15 cellular contexts compared by ENCODE assay signal in the genomic region with DNA sequence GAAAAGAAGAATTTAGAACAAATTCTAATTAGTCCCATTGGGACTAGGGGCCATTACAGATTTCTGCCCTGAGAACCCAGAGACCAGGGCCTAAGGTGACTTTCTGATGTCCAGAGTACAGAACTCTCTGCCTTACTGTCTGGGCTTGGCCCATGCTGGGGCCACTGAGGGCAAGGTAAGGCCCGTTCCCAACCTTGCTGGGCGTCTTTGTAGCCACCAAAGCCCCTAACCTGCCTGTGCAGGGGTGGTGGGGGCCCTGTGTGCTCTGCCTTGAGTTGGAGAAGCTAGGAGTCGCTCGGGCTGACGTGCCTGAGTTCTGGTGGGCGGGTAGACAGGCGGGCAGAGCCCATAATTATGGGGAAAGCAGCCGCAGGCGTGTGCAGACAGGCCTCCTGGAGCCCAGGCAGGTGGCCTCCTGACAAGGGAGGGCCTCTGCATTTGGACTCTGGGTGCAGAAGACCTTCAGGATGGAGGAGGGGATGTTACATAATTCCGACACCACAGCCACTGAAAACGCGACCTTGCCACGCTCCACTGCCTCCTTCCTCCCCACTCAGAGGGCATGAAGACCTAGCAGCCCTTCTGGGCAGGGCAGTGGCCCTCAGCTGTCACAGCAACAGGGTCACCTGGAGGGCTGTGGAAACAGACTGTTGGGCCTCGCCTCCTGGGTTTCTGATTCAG.
DNase-seq lines count a peak whose midpoint lies in the region; ATAC-seq, FAIRE-seq and TF ChIP-seq lines count a peak whose summit lies in the region.
"Had no signal": no experiment of that assay in that cellular context is flagged by ENCODE, and none has a peak within 500 bp of the region (broad histone marks: within the 10 kb centered on the region; RNA-seq: fewer than 3 reads in every experiment).

No MANE protein-coding gene starts in this region.

- TF ChIP-seq CTCF in keratinocyte (optimal IDR thresholded peaks at IDR 0.05 in 1 of 3, IDR thresholded peaks at IDR 0.05 in 1 of 3, conservative IDR thresholded peaks at IDR 0.05 in 1 of 3; ENCODE audit: extremely low read depth in 1 of 3, insufficient read depth in 2 of 3, low read length in 3 of 3) (no peak), osteocyte (IDR thresholded peaks at IDR 0.05) (no peak), heart right ventricle (IDR thresholded peaks at IDR 0.05) (no peak)

- ATAC-seq in HG02798 (IDR thresholded peaks at IDR 0.05; ENCODE audit: poor library complexity, unreplicated experiment) (peak; percentile 57), GM21619 (IDR thresholded peaks at IDR 0.05; ENCODE audit: unreplicated experiment) (no peak), heart right ventricle (no peak)

- no peak overlapping the region for H3K27ac Mint-ChIP-seq in osteocyte (ENCODE audit: unreplicated experiment)
- H3K27ac Mint-ChIP-seq: activated CD4-positive, alpha-beta memory T cell treated with anti-CD3 and anti-CD28 coated beads, Interleukin-2, amount 10 ng/mL, durations not matched to agents 7 days and 5 days; activated naive CD8-positive, alpha-beta T cell treated with anti-CD3 and anti-CD28 coated beads, Interleukin-2, amount 10 ng/mL, durations not matched to agents 7 days and 5 days; dendritic cell treated with granulocyte-macrophage colony-stimulating factor and Interleukin-4, amounts not matched to agents 40 ng/mL and 50 ng/mL, for 4 days had no signal

- peaks cover 11 to 50% (median 38%) of the 10 kb centered on the region in 10 experiments for H3K4me1 ChIP-seq in BLaER1 treated with 17β-estradiol and CSF1 and Interleukin-3, amounts not matched to agents 10 nM and 100 nM
- H3K4me1 ChIP-seq in keratinocyte (ENCODE audit: control insufficient read depth, extremely low read depth, insufficient read depth, low read length) = peaks cover 32% of the 10 kb centered on the region
- H3K4me1 ChIP-seq in heart right ventricle = peaks cover 0 to 7% (median 0%) of the 10 kb centered on the region in 9 donors

- FAIRE-seq in keratinocyte (lab: Jason Lieb, UNC) = peak; percentile 17

- no peaks in the 10 kb centered on the region for H3K27me3 Mint-ChIP-seq in osteocyte (ENCODE audit: unreplicated experiment)

- peak overlapping the region in 7 of 11 experiments; percentile 5 to 52 (median 40); a peak in 11 of 22 replicates for H3K9ac ChIP-seq in BLaER1 treated with 17β-estradiol and CSF1 and Interleukin-3, amounts not matched to agents 10 nM and 100 nM
- peak overlapping the region; percentile 62 for H3K9ac ChIP-seq in keratinocyte (ENCODE audit: control insufficient read depth, extremely low read depth, insufficient read depth, low read length)

- H3K27ac ChIP-seq in BLaER1 treated with 17β-estradiol and CSF1 and Interleukin-3, amounts not matched to agents 10 nM and 100 nM = peak overlapping the region in 7 of 11 experiments; percentile 36 to 71 (median 62); a peak in 14 of 22 replicates
- peak overlapping the region; percentile 66 for H3K27ac ChIP-seq in keratinocyte (ENCODE audit: control insufficient read depth, insufficient read depth, low read length)
- H3K27ac ChIP-seq in heart right ventricle = no peak overlapping the region
- H3K27ac ChIP-seq: left ventricle myocardium inferior, ovary had no signal

- intact Hi-C loops in heart right ventricle (cut with DNase I) = loop anchor here in 2 of 10 donors (2.0 to 10.0 kb wide), 2 partner anchors 113 to 129 kb away; no protein-coding TSS in a partner anchor

- H3K4me1 Mint-ChIP-seq in osteocyte (ENCODE audit: unreplicated experiment) = peaks cover 38% of the 10 kb centered on the region
- H3K4me1 Mint-ChIP-seq: activated CD4-positive, alpha-beta memory T cell treated with anti-CD3 and anti-CD28 coated beads, Interleukin-2, amount 10 ng/mL, durations not matched to agents 7 days and 5 days; activated naive CD8-positive, alpha-beta T cell treated with anti-CD3 and anti-CD28 coated beads, Interleukin-2, amount 10 ng/mL, durations not matched to agents 7 days and 5 days had no signal

- H3K4me2 ChIP-seq in BLaER1 treated with 17β-estradiol and CSF1 and Interleukin-3, amounts not matched to agents 10 nM and 100 nM = peak overlapping the region; percentile 73 to 86 (median 82)
- H3K4me2 ChIP-seq in keratinocyte (ENCODE audit: control insufficient read depth, extremely low read depth, insufficient read depth, low read depth, low read length) = peak overlapping the region; percentile 66

- no peaks in the 10 kb centered on the region for H3K27me3 ChIP-seq in BLaER1 treated with 17β-estradiol and CSF1 and Interleukin-3, amounts not matched to agents 10 nM and 100 nM
- H3K27me3 ChIP-seq in keratinocyte (ENCODE audit: control insufficient read depth, extremely low read depth, insufficient read depth, low read length) (no peaks in the 10 kb centered on the region), heart right ventricle (no peaks in the 10 kb centered on the region)
- H3K27me3 ChIP-seq: ovary had no signal

- dilution Hi-C loops in keratinocyte (cut with MboI; ENCODE audit: extremely low pct_ligation_motif_present, low sequenced_read_pairs) = no loop called here

- H3K79me2 ChIP-seq in keratinocyte (ENCODE audit: control insufficient read depth, insufficient read depth, low read length) = no peaks in the 10 kb centered on the region

- H3K36me3 Mint-ChIP-seq in osteocyte (ENCODE audit: unreplicated experiment) = no peaks in the 10 kb centered on the region
- H3K36me3 Mint-ChIP-seq: activated naive CD8-positive, alpha-beta T cell treated with anti-CD3 and anti-CD28 coated beads, Interleukin-2, amount 10 ng/mL, durations not matched to agents 7 days and 5 days had no signal

- WGBS in heart right ventricle, 2 donors = 90 to 92% methylated on average over 14 of the region's 14 CpGs

- no peaks in the 10 kb centered on the region for H3K9me3 ChIP-seq in BLaER1 treated with 17β-estradiol and CSF1 and Interleukin-3, amounts not matched to agents 10 nM and 100 nM (replicated peaks in 1 of 11)
- H3K9me3 ChIP-seq in keratinocyte (ENCODE audit: control insufficient read depth, low read depth, low read length) (no peaks in the 10 kb centered on the region), heart right ventricle (no peaks in the 10 kb centered on the region)
- H3K9me3 ChIP-seq: left ventricle myocardium inferior, ovary had no signal

- DNase-seq in NCI-H526 (lab: John Stamatoyannopoulos, UW) (peak; percentile 86 to 96), keratinocyte (ENCODE audit: low read depth, low spot score) (peak; percentile 52), osteocyte (ENCODE audit: extremely low spot score, unreplicated experiment) (no peak), heart right ventricle (no peak)
- DNase-seq in effector CD8-positive, alpha-beta T cell (lab: John Stamatoyannopoulos, UW) = no peak
- DNase-seq: activated CD4-positive, alpha-beta memory T cell treated with anti-CD3 and anti-CD28 coated beads, Interleukin-2, amount 10 ng/mL, durations not matched to agents 7 days and 5 days; activated naive CD8-positive, alpha-beta T cell treated with anti-CD3 and anti-CD28 coated beads, Interleukin-2, amount 10 ng/mL, durations not matched to agents 7 days and 5 days; left ventricle myocardium inferior; ovary; stimulated activated CD4-positive, alpha-beta T cell treated with anti-CD3 and anti-CD28 coated beads, Interleukin-4, amount 100 ng/mL, for 4 hours; T-helper 1 cell had no signal

- H3K4me3 ChIP-seq in BLaER1 treated with 17β-estradiol and CSF1 and Interleukin-3, amounts not matched to agents 10 nM and 100 nM = peak overlapping the region in 1 of 10 experiments; percentile 16; a peak in 1 of 20 replicates
- H3K4me3 ChIP-seq in keratinocyte (ENCODE audit: control insufficient read depth in 2 of 3, extremely low read depth in 1 of 3, insufficient read depth in 2 of 3, low read depth in 1 of 3, low read length in 3 of 3) (no peak overlapping the region), heart right ventricle (no peak overlapping the region)
- H3K4me3 ChIP-seq: left ventricle myocardium inferior, ovary had no signal

- H3K9me1 ChIP-seq in keratinocyte (ENCODE audit: control insufficient read depth, extremely low read depth, insufficient read depth, low read length) = no peaks in the 10 kb centered on the region

- H3K9me3 Mint-ChIP-seq in osteocyte (ENCODE audit: unreplicated experiment) = no peaks in the 10 kb centered on the region
- H3K9me3 Mint-ChIP-seq: activated CD4-positive, alpha-beta memory T cell treated with anti-CD3 and anti-CD28 coated beads, Interleukin-2, amount 10 ng/mL, durations not matched to agents 7 days and 5 days; activated naive CD8-positive, alpha-beta T cell treated with anti-CD3 and anti-CD28 coated beads, Interleukin-2, amount 10 ng/mL, durations not matched to agents 7 days and 5 days; dendritic cell treated with granulocyte-macrophage colony-stimulating factor and Interleukin-4, amounts not matched to agents 40 ng/mL and 50 ng/mL, for 4 days had no signal

- no peaks in the 10 kb centered on the region; a peak in 1 of 22 replicates for H4K20me1 ChIP-seq in BLaER1 treated with 17β-estradiol and CSF1 and Interleukin-3, amounts not matched to agents 10 nM and 100 nM
- H4K20me1 ChIP-seq in keratinocyte (ENCODE audit: control insufficient read depth, extremely low read depth, insufficient read depth, low read length) = no peaks in the 10 kb centered on the region

- no peaks in the 10 kb centered on the region for H3K36me3 ChIP-seq in BLaER1 treated with 17β-estradiol and CSF1 and Interleukin-3, amounts not matched to agents 10 nM and 100 nM
- H3K36me3 ChIP-seq in keratinocyte (ENCODE audit: control insufficient read depth in 2 of 2, extremely low read depth in 1 of 2, insufficient read depth in 2 of 2, low read length in 2 of 2) = no peaks in the 10 kb centered on the region
- H3K36me3 ChIP-seq in heart right ventricle = no peaks in the 10 kb centered on the region
- H3K36me3 ChIP-seq: left ventricle myocardium inferior, ovary had no signal

- no peak overlapping the region for H3K4me3 Mint-ChIP-seq in osteocyte (ENCODE audit: unreplicated experiment)
- H3K4me3 Mint-ChIP-seq: activated CD4-positive, alpha-beta memory T cell treated with anti-CD3 and anti-CD28 coated beads, Interleukin-2, amount 10 ng/mL, durations not matched to agents 7 days and 5 days; activated naive CD8-positive, alpha-beta T cell treated with anti-CD3 and anti-CD28 coated beads, Interleukin-2, amount 10 ng/mL, durations not matched to agents 7 days and 5 days; dendritic cell treated with granulocyte-macrophage colony-stimulating factor and Interleukin-4, amounts not matched to agents 40 ng/mL and 50 ng/mL, for 4 days had no signal

- peak overlapping the region; percentile 89 for H2AFZ ChIP-seq in keratinocyte (ENCODE audit: control insufficient read depth, low read length)

Comparison
In these comparisons a context has a peak if more than half of its experiments do, and no peak if none do; other contexts are left out.
1. H3K27ac ChIP-seq: peak in BLaER1 treated with 17β-estradiol and CSF1 and Interleukin-3, amounts not matched to agents 10 nM and 100 nM (7 of 11) and keratinocyte (single experiment); none in heart right ventricle (0 of 10).
2. DNase-seq: peak in NCI-H526 (2 of 2) and keratinocyte (single experiment); none in osteocyte (single experiment), heart right ventricle (0 of 2) and effector CD8-positive, alpha-beta T cell (single experiment).